ENCODE assay signal across 1 cellular context in the genomic region with DNA sequence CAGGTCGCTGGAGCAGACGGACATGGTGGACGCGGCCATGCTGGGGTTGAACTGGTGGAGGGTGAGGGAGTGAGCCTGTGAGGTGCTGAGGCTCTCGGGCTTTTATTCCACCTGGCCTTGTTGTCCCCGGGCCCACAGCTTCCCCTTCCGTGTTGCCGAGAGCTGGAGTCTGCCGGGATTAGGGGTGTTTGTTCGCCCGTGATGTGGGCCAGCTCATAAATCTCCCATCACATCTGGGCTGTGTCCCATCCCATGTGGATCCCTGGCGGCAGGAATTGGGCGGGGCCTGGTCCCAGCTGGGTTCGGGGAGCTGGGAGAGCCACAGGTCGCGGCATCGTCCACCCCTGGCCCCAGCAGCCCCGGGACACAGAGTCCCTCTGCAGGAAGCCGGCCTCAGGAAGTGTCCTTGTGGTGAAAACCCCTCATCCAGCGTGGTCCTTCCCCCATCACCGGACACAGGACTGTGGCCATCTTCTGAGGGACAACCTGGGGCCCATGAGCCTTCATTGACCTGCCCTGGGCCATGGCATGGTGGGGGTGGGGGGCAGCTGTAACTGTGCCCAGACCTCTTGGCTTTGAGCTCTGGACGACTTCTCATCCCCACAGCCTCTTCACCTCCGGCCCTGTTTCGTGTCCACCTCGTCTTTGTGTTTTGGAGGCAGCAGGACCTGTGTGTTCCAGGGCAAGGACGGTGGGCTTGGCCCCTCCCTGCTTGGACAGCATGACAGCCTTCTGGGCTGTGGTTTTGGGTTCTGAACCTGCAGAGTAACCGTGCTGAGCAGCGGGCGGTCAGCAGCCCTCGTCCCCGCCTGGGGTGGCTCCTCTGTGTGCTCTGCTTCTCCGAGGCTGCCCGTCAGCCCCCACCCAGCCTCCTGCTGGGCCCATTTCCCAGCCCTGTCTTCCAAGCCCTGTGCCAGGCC.
TF ChIP-seq lines count a peak whose summit lies in the region.

A gene with protein sequence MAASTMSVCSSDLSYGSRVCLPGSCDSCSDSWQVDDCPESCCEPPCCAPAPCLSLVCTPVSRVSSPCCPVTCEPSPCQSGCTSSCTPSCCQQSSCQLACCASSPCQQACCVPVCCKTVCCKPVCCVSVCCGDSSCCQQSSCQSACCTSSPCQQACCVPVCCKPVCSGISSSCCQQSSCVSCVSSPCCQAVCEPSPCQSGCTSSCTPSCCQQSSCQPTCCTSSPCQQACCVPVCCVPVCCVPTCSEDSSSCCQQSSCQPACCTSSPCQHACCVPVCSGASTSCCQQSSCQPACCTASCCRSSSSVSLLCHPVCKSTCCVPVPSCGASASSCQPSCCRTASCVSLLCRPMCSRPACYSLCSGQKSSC (minus strand): TSS at position 60 of the 920 bp plus-strand sequence. CDS start 21 bp downstream, at position 39.

TF ChIP-seq in H1, 55 proteins besides CTCF, POLR2A, EP300 and RAD21:
- TF ChIP-seq MAFK (IDR thresholded peaks at IDR 0.05; ENCODE audit: low read depth, low read length) (no peak), BRCA1 (IDR thresholded peaks at IDR 0.05; ENCODE audit: low read depth, low read length) (no peak), SP2 (IDR thresholded peaks at IDR 0.05; ENCODE audit: low read length) (no peak), RFX5 (IDR thresholded peaks at IDR 0.05; ENCODE audit: borderline replicate concordance, low read depth, low read length) (no peak), SIN3A (conservative IDR thresholded peaks at IDR 0.05 in 1 of 2, IDR thresholded peaks at IDR 0.05 in 1 of 2; ENCODE audit: low read depth in 1 of 2, low read length in 2 of 2) (no peak), GTF2F1 (IDR thresholded peaks at IDR 0.05; ENCODE audit: borderline replicate concordance, low read depth, low read length) (no peak), E2F6 (IDR thresholded peaks at IDR 0.05) (no peak), ASH2L (IDR thresholded peaks at IDR 0.05; ENCODE audit: low read length) (no peak), KDM5A (IDR thresholded peaks at IDR 0.05; ENCODE audit: low read length) (no peak), FOSL1 (IDR thresholded peaks at IDR 0.05; ENCODE audit: insufficient read depth, low read depth, low read length) (no peak)
